Comparison of ENCODE assay signal across 1 cellular context in the genomic region with DNA sequence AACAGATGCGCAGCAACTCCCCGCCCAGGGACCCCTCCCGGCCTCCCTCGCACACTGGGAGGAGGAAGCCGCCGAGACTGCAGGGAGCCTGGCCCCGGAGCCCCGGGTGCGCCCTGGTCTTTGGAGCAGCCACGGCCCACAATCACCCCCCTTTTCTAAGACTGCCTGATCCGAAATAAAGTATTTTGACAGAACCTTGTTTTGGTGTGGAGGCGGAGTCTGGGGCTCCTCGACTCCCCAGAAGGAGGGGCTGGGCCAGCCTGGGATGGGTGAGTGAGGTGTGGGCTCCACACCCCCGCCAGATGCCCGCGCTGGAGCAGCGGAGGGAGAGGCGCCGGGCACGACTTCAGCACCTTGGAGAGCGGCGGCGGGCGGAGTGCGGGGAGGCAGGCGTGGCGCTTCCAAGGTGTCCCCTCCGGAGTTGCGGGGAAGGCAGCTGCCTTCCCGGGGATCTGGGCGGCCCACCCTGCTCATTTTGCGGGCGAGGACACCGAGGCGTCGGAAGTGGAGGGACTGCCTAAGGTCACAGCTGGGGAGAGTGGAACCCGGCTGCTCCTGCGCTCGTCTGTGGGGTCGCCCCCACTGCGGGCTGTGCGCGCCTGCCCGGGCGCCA.
TF ChIP-seq lines count a peak whose summit lies in the region.

No MANE protein-coding gene starts in this region.

TF ChIP-seq in WTC11, 78 proteins besides CTCF, POLR2A, EP300 and RAD21 (continued from another document):
- no peak for TF ChIP-seq RORB (CRISPR knock-in tag; IDR thresholded peaks at IDR 0.05)
- TF ChIP-seq, protein P1, sequence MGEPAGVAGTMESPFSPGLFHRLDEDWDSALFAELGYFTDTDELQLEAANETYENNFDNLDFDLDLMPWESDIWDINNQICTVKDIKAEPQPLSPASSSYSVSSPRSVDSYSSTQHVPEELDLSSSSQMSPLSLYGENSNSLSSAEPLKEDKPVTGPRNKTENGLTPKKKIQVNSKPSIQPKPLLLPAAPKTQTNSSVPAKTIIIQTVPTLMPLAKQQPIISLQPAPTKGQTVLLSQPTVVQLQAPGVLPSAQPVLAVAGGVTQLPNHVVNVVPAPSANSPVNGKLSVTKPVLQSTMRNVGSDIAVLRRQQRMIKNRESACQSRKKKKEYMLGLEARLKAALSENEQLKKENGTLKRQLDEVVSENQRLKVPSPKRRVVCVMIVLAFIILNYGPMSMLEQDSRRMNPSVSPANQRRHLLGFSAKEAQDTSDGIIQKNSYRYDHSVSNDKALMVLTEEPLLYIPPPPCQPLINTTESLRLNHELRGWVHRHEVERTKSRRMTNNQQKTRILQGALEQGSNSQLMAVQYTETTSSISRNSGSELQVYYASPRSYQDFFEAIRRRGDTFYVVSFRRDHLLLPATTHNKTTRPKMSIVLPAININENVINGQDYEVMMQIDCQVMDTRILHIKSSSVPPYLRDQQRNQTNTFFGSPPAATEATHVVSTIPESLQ (CRISPR knock-in tag; IDR thresholded peaks at IDR 0.05) = no peak
- peak; percentile 82; the same call in 1 of the 2 replicates for TF ChIP-seq ELF4 (CRISPR knock-in tag; IDR thresholded peaks at IDR 0.05; ENCODE audit: low read depth)
- TF ChIP-seq MYBL2 (CRISPR knock-in tag; IDR thresholded peaks at IDR 0.05) = peak; percentile 78
- TF ChIP-seq FOXK1 (CRISPR knock-in tag; IDR thresholded peaks at IDR 0.05) = peak; percentile 73
- TF ChIP-seq CREB1 (CRISPR knock-in tag; IDR thresholded peaks at IDR 0.05) = peak; percentile 82; the same call in 1 of the 2 replicates
- TF ChIP-seq, protein P2, sequence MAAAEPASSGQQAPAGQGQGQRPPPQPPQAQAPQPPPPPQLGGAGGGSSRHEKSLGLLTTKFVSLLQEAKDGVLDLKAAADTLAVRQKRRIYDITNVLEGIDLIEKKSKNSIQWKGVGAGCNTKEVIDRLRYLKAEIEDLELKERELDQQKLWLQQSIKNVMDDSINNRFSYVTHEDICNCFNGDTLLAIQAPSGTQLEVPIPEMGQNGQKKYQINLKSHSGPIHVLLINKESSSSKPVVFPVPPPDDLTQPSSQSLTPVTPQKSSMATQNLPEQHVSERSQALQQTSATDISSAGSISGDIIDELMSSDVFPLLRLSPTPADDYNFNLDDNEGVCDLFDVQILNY (CRISPR knock-in tag; IDR thresholded peaks at IDR 0.05) = peak; percentile 61; the same call in 1 of the 2 replicates
- TF ChIP-seq SP1 (CRISPR knock-in tag; conservative IDR thresholded peaks at IDR 0.05) = peak; percentile 47
- peak; percentile 58; the same call in 1 of the 2 replicates for TF ChIP-seq NR2C2 (CRISPR knock-in tag; IDR thresholded peaks at IDR 0.05)
- TF ChIP-seq, protein P3, sequence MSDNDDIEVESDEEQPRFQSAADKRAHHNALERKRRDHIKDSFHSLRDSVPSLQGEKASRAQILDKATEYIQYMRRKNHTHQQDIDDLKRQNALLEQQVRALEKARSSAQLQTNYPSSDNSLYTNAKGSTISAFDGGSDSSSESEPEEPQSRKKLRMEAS (CRISPR knock-in tag; IDR thresholded peaks at IDR 0.05) = peak; percentile 28; the same call in 1 of the 2 replicates
- TF ChIP-seq, protein P4, sequence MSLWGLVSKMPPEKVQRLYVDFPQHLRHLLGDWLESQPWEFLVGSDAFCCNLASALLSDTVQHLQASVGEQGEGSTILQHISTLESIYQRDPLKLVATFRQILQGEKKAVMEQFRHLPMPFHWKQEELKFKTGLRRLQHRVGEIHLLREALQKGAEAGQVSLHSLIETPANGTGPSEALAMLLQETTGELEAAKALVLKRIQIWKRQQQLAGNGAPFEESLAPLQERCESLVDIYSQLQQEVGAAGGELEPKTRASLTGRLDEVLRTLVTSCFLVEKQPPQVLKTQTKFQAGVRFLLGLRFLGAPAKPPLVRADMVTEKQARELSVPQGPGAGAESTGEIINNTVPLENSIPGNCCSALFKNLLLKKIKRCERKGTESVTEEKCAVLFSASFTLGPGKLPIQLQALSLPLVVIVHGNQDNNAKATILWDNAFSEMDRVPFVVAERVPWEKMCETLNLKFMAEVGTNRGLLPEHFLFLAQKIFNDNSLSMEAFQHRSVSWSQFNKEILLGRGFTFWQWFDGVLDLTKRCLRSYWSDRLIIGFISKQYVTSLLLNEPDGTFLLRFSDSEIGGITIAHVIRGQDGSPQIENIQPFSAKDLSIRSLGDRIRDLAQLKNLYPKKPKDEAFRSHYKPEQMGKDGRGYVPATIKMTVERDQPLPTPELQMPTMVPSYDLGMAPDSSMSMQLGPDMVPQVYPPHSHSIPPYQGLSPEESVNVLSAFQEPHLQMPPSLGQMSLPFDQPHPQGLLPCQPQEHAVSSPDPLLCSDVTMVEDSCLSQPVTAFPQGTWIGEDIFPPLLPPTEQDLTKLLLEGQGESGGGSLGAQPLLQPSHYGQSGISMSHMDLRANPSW (CRISPR knock-in tag; conservative IDR thresholded peaks at IDR 0.05; ENCODE audit: low read depth) = no peak
- TF ChIP-seq, protein P5, sequence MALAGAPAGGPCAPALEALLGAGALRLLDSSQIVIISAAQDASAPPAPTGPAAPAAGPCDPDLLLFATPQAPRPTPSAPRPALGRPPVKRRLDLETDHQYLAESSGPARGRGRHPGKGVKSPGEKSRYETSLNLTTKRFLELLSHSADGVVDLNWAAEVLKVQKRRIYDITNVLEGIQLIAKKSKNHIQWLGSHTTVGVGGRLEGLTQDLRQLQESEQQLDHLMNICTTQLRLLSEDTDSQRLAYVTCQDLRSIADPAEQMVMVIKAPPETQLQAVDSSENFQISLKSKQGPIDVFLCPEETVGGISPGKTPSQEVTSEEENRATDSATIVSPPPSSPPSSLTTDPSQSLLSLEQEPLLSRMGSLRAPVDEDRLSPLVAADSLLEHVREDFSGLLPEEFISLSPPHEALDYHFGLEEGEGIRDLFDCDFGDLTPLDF (CRISPR knock-in tag; IDR thresholded peaks at IDR 0.05) = peak; percentile 92
- TF ChIP-seq FOXJ3 (CRISPR knock-in tag; IDR thresholded peaks at IDR 0.05; ENCODE audit: borderline replicate concordance) = 0 out of 2 replicates have a peak, but pooled peaks have one; percentile 52
- no peak for TF ChIP-seq NFYB (CRISPR knock-in tag; conservative IDR thresholded peaks at IDR 0.05; ENCODE audit: low read depth)
- TF ChIP-seq, protein P6, sequence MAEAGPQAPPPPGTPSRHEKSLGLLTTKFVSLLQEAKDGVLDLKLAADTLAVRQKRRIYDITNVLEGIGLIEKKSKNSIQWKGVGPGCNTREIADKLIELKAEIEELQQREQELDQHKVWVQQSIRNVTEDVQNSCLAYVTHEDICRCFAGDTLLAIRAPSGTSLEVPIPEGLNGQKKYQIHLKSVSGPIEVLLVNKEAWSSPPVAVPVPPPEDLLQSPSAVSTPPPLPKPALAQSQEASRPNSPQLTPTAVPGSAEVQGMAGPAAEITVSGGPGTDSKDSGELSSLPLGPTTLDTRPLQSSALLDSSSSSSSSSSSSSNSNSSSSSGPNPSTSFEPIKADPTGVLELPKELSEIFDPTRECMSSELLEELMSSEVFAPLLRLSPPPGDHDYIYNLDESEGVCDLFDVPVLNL (CRISPR knock-in tag; IDR thresholded peaks at IDR 0.05; ENCODE audit: borderline replicate concordance, low read depth) = no peak; the same call in 1 of the 2 replicates
- peak; percentile 78; the same call in 1 of the 2 replicates for TF ChIP-seq SMAD4 (CRISPR knock-in tag; IDR thresholded peaks at IDR 0.05)
- no peak for TF ChIP-seq PRRX2 (CRISPR knock-in tag; IDR thresholded peaks at IDR 0.05)
- TF ChIP-seq, protein P7, sequence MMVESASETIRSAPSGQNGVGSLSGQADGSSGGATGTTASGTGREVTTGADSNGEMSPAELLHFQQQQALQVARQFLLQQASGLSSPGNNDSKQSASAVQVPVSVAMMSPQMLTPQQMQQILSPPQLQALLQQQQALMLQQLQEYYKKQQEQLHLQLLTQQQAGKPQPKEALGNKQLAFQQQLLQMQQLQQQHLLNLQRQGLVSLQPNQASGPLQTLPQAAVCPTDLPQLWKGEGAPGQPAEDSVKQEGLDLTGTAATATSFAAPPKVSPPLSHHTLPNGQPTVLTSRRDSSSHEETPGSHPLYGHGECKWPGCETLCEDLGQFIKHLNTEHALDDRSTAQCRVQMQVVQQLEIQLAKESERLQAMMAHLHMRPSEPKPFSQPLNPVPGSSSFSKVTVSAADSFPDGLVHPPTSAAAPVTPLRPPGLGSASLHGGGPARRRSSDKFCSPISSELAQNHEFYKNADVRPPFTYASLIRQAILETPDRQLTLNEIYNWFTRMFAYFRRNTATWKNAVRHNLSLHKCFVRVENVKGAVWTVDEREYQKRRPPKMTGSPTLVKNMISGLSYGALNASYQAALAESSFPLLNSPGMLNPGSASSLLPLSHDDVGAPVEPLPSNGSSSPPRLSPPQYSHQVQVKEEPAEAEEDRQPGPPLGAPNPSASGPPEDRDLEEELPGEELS (CRISPR knock-in tag; IDR thresholded peaks at IDR 0.05) = peak; percentile 89
- TF ChIP-seq RELA (CRISPR knock-in tag; IDR thresholded peaks at IDR 0.05; ENCODE audit: borderline replicate concordance) = peak; percentile 81; the same call in 1 of the 2 replicates
